17 cellular contexts compared by ENCODE assay signal in genomic region chr6:38191418-38191817, GRCh38.
DNase-seq lines count a peak whose midpoint lies in the region; ATAC-seq, FAIRE-seq and TF ChIP-seq lines count a peak whose summit lies in the region.
"Had no signal": no experiment of that assay in that cellular context is flagged by ENCODE, and none has a peak within 500 bp of the region (broad histone marks: within the 10 kb centered on the region; RNA-seq: fewer than 3 reads in every experiment).

No MANE protein-coding gene starts in this region.

- no peak for TF ChIP-seq EP300 in H1 (IDR thresholded peaks at IDR 0.05; ENCODE audit: borderline replicate concordance in 1 of 2, low read depth in 2 of 2, low read length in 2 of 2)

- no peaks in the 10 kb centered on the region for H3K36me3 Mint-ChIP-seq in neural progenitor cell
- no peaks in the 10 kb centered on the region for H3K36me3 Mint-ChIP-seq in activated CD8-positive, alpha-beta T cell treated with anti-CD3 and anti-CD28 coated beads, Interleukin-2, amount 10 ng/mL, durations not matched to agents 7 days and 5 days (ENCODE audit: low read depth)

- no peaks in the 10 kb centered on the region for H3K23me2 ChIP-seq in H1 (ENCODE audit: low read depth, low read length)

- H2BK12ac ChIP-seq in H1 (ENCODE audit: low read depth, low read length), result no peak overlapping the region; the same call in 1 of the 2 replicates

- H4K8ac ChIP-seq in H1 (ENCODE audit: extremely low read depth, insufficient read depth, low read length), result no peak overlapping the region

- H2BK120ac ChIP-seq in H1 (replicated peaks; ENCODE audit: low read depth, low read length), result no peak overlapping the region

- no peak overlapping the region for H4K5ac ChIP-seq in H1 (ENCODE audit: insufficient read length, low read depth, low read length)

- H3K27me3 ChIP-seq in H7 (ENCODE audit: control insufficient read depth, insufficient read depth, low read length) (no peaks in the 10 kb centered on the region), H1 (replicated peaks in 1 of 4; ENCODE audit: control insufficient read depth in 3 of 4, extremely low read depth in 1 of 4, insufficient read depth in 3 of 4, low read length in 3 of 4) (no peaks in the 10 kb centered on the region), neural progenitor cell (no peaks in the 10 kb centered on the region), WERI-Rb-1 (ENCODE audit: insufficient read depth, low read depth, severe bottlenecking) (no peaks in the 10 kb centered on the region)
- H3K27me3 ChIP-seq: BLaER1 had no signal

- no peaks in the 10 kb centered on the region for H3K36me3 ChIP-seq in H7 (replicated peaks; ENCODE audit: control insufficient read depth, insufficient read depth, low read length)
- H3K36me3 ChIP-seq in H1 (ENCODE audit: control insufficient read depth in 2 of 4, insufficient read depth in 4 of 4, low read length in 3 of 4), result no peaks in the 10 kb centered on the region
- no peaks in the 10 kb centered on the region for H3K36me3 ChIP-seq in neural progenitor cell
- peaks cover 3% of the 10 kb centered on the region; the same call in 1 of the 2 replicates for H3K36me3 ChIP-seq in WERI-Rb-1
- H3K36me3 ChIP-seq: BLaER1, HAP-1 had no signal

- TF ChIP-seq CTCF in H1 (IDR thresholded peaks at IDR 0.05; ENCODE audit: control extremely low read depth in 1 of 3, insufficient read depth in 1 of 3, low read depth in 1 of 3, low read length in 3 of 3), result no peak
- TF ChIP-seq CTCF in neural progenitor cell (IDR thresholded peaks at IDR 0.05), result no peak
- no peak for TF ChIP-seq CTCF in WERI-Rb-1 (IDR thresholded peaks at IDR 0.05; ENCODE audit: low read depth, low read length)

- no peaks in the 10 kb centered on the region for H3K9me3 ChIP-seq in H1 (ENCODE audit: insufficient read depth in 2 of 2, low read depth in 1 of 2, low read length in 1 of 2)
- no peaks in the 10 kb centered on the region for H3K9me3 ChIP-seq in neural progenitor cell (ENCODE audit: low read depth)
- H3K9me3 ChIP-seq in WERI-Rb-1 (ENCODE audit: severe bottlenecking), result no peaks in the 10 kb centered on the region
- H3K9me3 ChIP-seq: BLaER1, Caco-2, HAP-1 had no signal

- H3K18ac ChIP-seq in H1 (ENCODE audit: extremely low read depth, low read length), result no peak overlapping the region

- WGBS in H1 (ENCODE audit: extremely low coverage in 1 of 2, insufficient coverage in 1 of 2, insufficient read length in 1 of 2, insufficient replicate concordance in 2 of 2, low coverage in 1 of 2, low lambda C conversion rate in 2 of 2, missing lambda C conversion rate in 1 of 2), 2 experiments, result 80% methylated on average over 9 of the region's 9 CpGs; no CpG with 5 or more reads in 1 of the 2 experiments

- H2BK15ac ChIP-seq in H1 (ENCODE audit: low read length), result no peak overlapping the region

- H3K4me1 Mint-ChIP-seq in neural progenitor cell, result peaks cover 60% of the 10 kb centered on the region
- H3K4me1 Mint-ChIP-seq in activated CD8-positive, alpha-beta T cell treated with anti-CD3 and anti-CD28 coated beads, Interleukin-2, amount 10 ng/mL, durations not matched to agents 7 days and 5 days (ENCODE audit: low read depth), result no peaks in the 10 kb centered on the region

- no peak overlapping the region for H3K27ac Mint-ChIP-seq in neural progenitor cell
- H3K27ac Mint-ChIP-seq in activated CD8-positive, alpha-beta T cell treated with anti-CD3 and anti-CD28 coated beads, Interleukin-2, amount 10 ng/mL, durations not matched to agents 7 days and 5 days, result no peak overlapping the region
- H3K27ac Mint-ChIP-seq: HFFc6 had no signal

- H2AK5ac ChIP-seq in H1 (ENCODE audit: low read depth, low read length), result peak overlapping the region; percentile 66; the same call in 1 of the 2 replicates

- peaks cover 16% of the 10 kb centered on the region for H3F3A ChIP-seq in neural progenitor cell (ENCODE audit: low read depth)

- no peak overlapping the region for H3K4me3 ChIP-seq in H7 (ENCODE audit: insufficient read depth, low read depth, low read length)
- H3K4me3 ChIP-seq in H1 (ENCODE audit: extremely low read depth in 1 of 4, insufficient read depth in 2 of 4, low read depth in 3 of 4, low read length in 4 of 4), result no peak overlapping the region
- no peak overlapping the region for H3K4me3 ChIP-seq in neural progenitor cell
- no peak overlapping the region for H3K4me3 ChIP-seq in WERI-Rb-1 (ENCODE audit: low read depth, low read length)
- H3K4me3 ChIP-seq: BLaER1, HAP-1 had no signal

- H2AFZ ChIP-seq in H1 (ENCODE audit: low read length) (no peak overlapping the region), neural progenitor cell (replicated peaks) (no peak overlapping the region)

- H4K91ac ChIP-seq in H1 (replicated peaks; ENCODE audit: insufficient read length, low read length), result peak overlapping the region; percentile 0

- H3K4me1 ChIP-seq in H1 (replicated peaks in 1 of 4; ENCODE audit: control insufficient read depth in 3 of 4, insufficient read depth in 4 of 4, low read length in 3 of 4), result peaks cover 7 to 27% (median 18%) of the 10 kb centered on the region in 4 experiments
- peaks cover 42% of the 10 kb centered on the region for H3K4me1 ChIP-seq in neural progenitor cell
- H3K4me1 ChIP-seq: BLaER1, Caco-2 had no signal

- no peak overlapping the region for H3K56ac ChIP-seq in H1 (replicated peaks; ENCODE audit: insufficient read length, low read depth, low read length)

- FAIRE-seq in H1 (lab: Jason Lieb, UNC), result no peak
- FAIRE-seq: HTR-8/SVneo had no signal

- ATAC-seq in HG02981 (IDR thresholded peaks at IDR 0.05; ENCODE audit: unreplicated experiment), result no peak
- no peak for ATAC-seq in activated CD8-positive, alpha-beta T cell treated with anti-CD3 and anti-CD28 coated beads, Interleukin-2, amount 10 ng/mL, durations not matched to agents 7 days and 5 days

- H3K4me2 ChIP-seq in H1 (ENCODE audit: insufficient read depth in 1 of 2, low read depth in 2 of 2, low read length in 2 of 2), result peak overlapping the region; percentile 4 to 18; a peak in 1 of 4 replicates
- no peak overlapping the region for H3K4me2 ChIP-seq in neural progenitor cell
- H3K4me2 ChIP-seq: BLaER1 had no signal

- H3K23ac ChIP-seq in H1 (ENCODE audit: insufficient read length), result no peak overlapping the region

- no peak overlapping the region for H3K14ac ChIP-seq in H1 (ENCODE audit: insufficient read length)

- no peak overlapping the region for H3K9ac ChIP-seq in H1 (replicated peaks in 1 of 4; ENCODE audit: extremely low read depth in 1 of 4, low read depth in 3 of 4, low read length in 3 of 4)
- no peak overlapping the region for H3K9ac ChIP-seq in neural progenitor cell
- H3K9ac ChIP-seq: BLaER1 had no signal

- CTCF ChIA-PET in H1 (lab: Charles Lee; ENCODE audit: partially characterized antibody), result interaction anchor here (0.8 to 1.4 kb wide), 5 partner anchors 12 to 303 kb away, joined by 3 to 7 read pairs (median 3); no protein-coding TSS in a partner anchor
- CTCF ChIA-PET in activated CD8-positive, alpha-beta T cell treated with anti-CD3 and anti-CD28 coated beads, Interleukin-2, amount 10 ng/mL, durations not matched to agents 7 days and 5 days (lab: Charles Lee), result no interaction called here

- POLR2A ChIA-PET in H1 (lab: Charles Lee; ENCODE audit: partially characterized antibody), result interaction anchor here (1.6 kb wide), 1 partner anchor 9 kb away, joined by 3 read pairs; no protein-coding TSS in a partner anchor
- POLR2A ChIA-PET in activated CD8-positive, alpha-beta T cell treated with anti-CD3 and anti-CD28 coated beads, Interleukin-2, amount 10 ng/mL, durations not matched to agents 7 days and 5 days (lab: Charles Lee), result no interaction called here

- no peak for TF ChIP-seq RAD21 in H1 (IDR thresholded peaks at IDR 0.05 in 1 of 2, conservative IDR thresholded peaks at IDR 0.05 in 1 of 2; ENCODE audit: low read depth in 2 of 2, low read length in 2 of 2)

- H3K79me1 ChIP-seq in H1 (ENCODE audit: low read depth, low read length), result no peaks in the 10 kb centered on the region

- H3K4ac ChIP-seq in H1 (replicated peaks; ENCODE audit: insufficient read length, low read depth, low read length), result no peak overlapping the region

- H3K27me3 Mint-ChIP-seq in neural progenitor cell (ENCODE audit: insufficient read depth, low read depth), result peaks cover 6% of the 10 kb centered on the region
- H3K27me3 Mint-ChIP-seq in activated CD8-positive, alpha-beta T cell treated with anti-CD3 and anti-CD28 coated beads, Interleukin-2, amount 10 ng/mL, durations not matched to agents 7 days and 5 days (ENCODE audit: low read depth), result no peaks in the 10 kb centered on the region

- DNase-seq in activated CD8-positive, alpha-beta memory T cell treated with anti-CD3 and anti-CD28 coated beads for 24 hours, result peak; percentile 40
- no peak for DNase-seq in activated CD8-positive, alpha-beta memory T cell treated with anti-CD3 and anti-CD28 coated beads, Interleukin-2, amount 50 U/mL, for 48 hours
- DNase-seq in H7, result peak; percentile 54
- peak in 1 of 2 experiments; percentile 50 for DNase-seq in H1 (ENCODE audit: low read depth in 1 of 2, low spot score in 2 of 2)
- DNase-seq in neural progenitor cell (ENCODE audit: low spot score), result no peak
- no peak for DNase-seq in activated CD8-positive, alpha-beta T cell treated with anti-CD3 and anti-CD28 coated beads, Interleukin-2, amount 10 ng/mL, durations not matched to agents 7 days and 5 days
- no peak for DNase-seq in WERI-Rb-1
- DNase-seq: 8988T; AML-193; Caco-2; CD8-positive, alpha-beta memory T cell; GF-D8; HFFc6 had no signal

- no peak overlapping the region for H2BK20ac ChIP-seq in H1 (ENCODE audit: low read length)

- TF ChIP-seq POLR2A in H1 (IDR thresholded peaks at IDR 0.05; ENCODE audit: control extremely low read depth in 1 of 2, low read depth in 2 of 2, low read length in 2 of 2), result no peak

- no peaks in the 10 kb centered on the region for H4K20me1 ChIP-seq in H1 (replicated peaks in 1 of 2; ENCODE audit: control insufficient read depth in 1 of 2, insufficient read depth in 2 of 2, low read length in 2 of 2)
- H4K20me1 ChIP-seq in neural progenitor cell (ENCODE audit: low read depth), result peaks cover 8% of the 10 kb centered on the region
- H4K20me1 ChIP-seq: BLaER1 had no signal

- H3K9me3 Mint-ChIP-seq in neural progenitor cell, result no peaks in the 10 kb centered on the region
- no peaks in the 10 kb centered on the region for H3K9me3 Mint-ChIP-seq in activated CD8-positive, alpha-beta T cell treated with anti-CD3 and anti-CD28 coated beads, Interleukin-2, amount 10 ng/mL, durations not matched to agents 7 days and 5 days (ENCODE audit: insufficient read depth)
- H3K9me3 Mint-ChIP-seq: CD8-positive, alpha-beta memory T cell; HFFc6 had no signal

- peak overlapping the region; percentile 3 for H3K4me3 Mint-ChIP-seq in neural progenitor cell
- no peak overlapping the region for H3K4me3 Mint-ChIP-seq in activated CD8-positive, alpha-beta T cell treated with anti-CD3 and anti-CD28 coated beads, Interleukin-2, amount 10 ng/mL, durations not matched to agents 7 days and 5 days
- H3K4me3 Mint-ChIP-seq: CD8-positive, alpha-beta memory T cell; HFFc6 had no signal

- H3K79me2 ChIP-seq in H1 (ENCODE audit: control insufficient read depth in 1 of 2, insufficient read depth in 2 of 2, low read length in 2 of 2) (no peaks in the 10 kb centered on the region), neural progenitor cell (ENCODE audit: low read depth) (no peaks in the 10 kb centered on the region)

- H3K27ac ChIP-seq in H1 (ENCODE audit: low read depth, low read length) (no peak overlapping the region), neural progenitor cell (no peak overlapping the region), WERI-Rb-1 (no peak overlapping the region)
- H3K27ac ChIP-seq: BLaER1 had no signal

- H2BK5ac ChIP-seq in H1 (ENCODE audit: low read depth, low read length), result no peak overlapping the region

Comparison
In these comparisons a context has a peak if more than half of its experiments do, and no peak if none do; other contexts are left out.
1. DNase-seq: peak in activated CD8-positive, alpha-beta memory T cell treated with anti-CD3 and anti-CD28 coated beads for 24 hours (single experiment) and H7 (single experiment); none in activated CD8-positive, alpha-beta memory T cell treated with anti-CD3 and anti-CD28 coated beads, Interleukin-2, amount 50 U/mL, for 48 hours (single experiment), neural progenitor cell (single experiment), activated CD8-positive, alpha-beta T cell treated with anti-CD3 and anti-CD28 coated beads, Interleukin-2, amount 10 ng/mL, durations not matched to agents 7 days and 5 days (single experiment) and WERI-Rb-1 (single experiment).